15 cellular contexts compared by ENCODE assay signal in genomic region chr13:73303858-73304257, GRCh38.
DNase-seq lines count a peak whose midpoint lies in the region; ATAC-seq and TF ChIP-seq lines count a peak whose summit lies in the region.
"Had no signal": no experiment of that assay in that cellular context is flagged by ENCODE, and none has a peak within 500 bp of the region (broad histone marks: within the 10 kb centered on the region; RNA-seq: fewer than 3 reads in every experiment).

No MANE protein-coding gene starts in this region.

- WGBS in endodermal cell (ENCODE audit: insufficient coverage in 1 of 2, insufficient read length in 1 of 2), 2 experiments = 62 to 65% methylated on average over 5 to 6 of the region's 6 CpGs

- peaks cover 2% of the 10 kb centered on the region for H3K27me3 Mint-ChIP-seq in activated CD8-positive, alpha-beta T cell treated with anti-CD3 and anti-CD28 coated beads for 36 hours
- peaks cover 3% of the 10 kb centered on the region for H3K27me3 Mint-ChIP-seq in activated CD8-positive, alpha-beta T cell treated with anti-CD3 and anti-CD28 coated beads, Interleukin-2, amount 10 ng/mL, durations not matched to agents 7 days and 5 days (ENCODE audit: low read depth)
- no peaks in the 10 kb centered on the region for H3K27me3 Mint-ChIP-seq in endodermal cell (ENCODE audit: insufficient read depth)

- TF ChIP-seq CTCF in activated CD8-positive, alpha-beta T cell treated with anti-CD3 and anti-CD28 coated beads for 36 hours (IDR thresholded peaks at IDR 0.05) = no peak
- TF ChIP-seq CTCF in PC-3 (conservative IDR thresholded peaks at IDR 0.05; ENCODE audit: low read depth, low read length) = no peak
- no peak for TF ChIP-seq CTCF in endodermal cell (conservative IDR thresholded peaks at IDR 0.05)

- H3K27ac ChIP-seq in PC-3 (ENCODE audit: low read length) (peak overlapping the region; percentile 84), endodermal cell (ENCODE audit: low read depth, low read length) (no peak overlapping the region)
- H3K27ac ChIP-seq: hepatocyte, parathyroid adenoma, tibial artery had no signal

- BruUV-seq in PC-3 (replicated peaks; lab: Mats Ljungman, UMichigan) = no TSS peak

- no peak overlapping the region for H3K27ac Mint-ChIP-seq in activated CD8-positive, alpha-beta T cell treated with anti-CD3 and anti-CD28 coated beads for 36 hours
- no peak overlapping the region for H3K27ac Mint-ChIP-seq in activated CD8-positive, alpha-beta T cell treated with anti-CD3 and anti-CD28 coated beads, Interleukin-2, amount 10 ng/mL, durations not matched to agents 7 days and 5 days
- H3K27ac Mint-ChIP-seq in endodermal cell = no peak overlapping the region

- no peaks in the 10 kb centered on the region for H3K36me3 Mint-ChIP-seq in activated CD8-positive, alpha-beta T cell treated with anti-CD3 and anti-CD28 coated beads for 36 hours (ENCODE audit: low read depth)
- no peaks in the 10 kb centered on the region for H3K36me3 Mint-ChIP-seq in activated CD8-positive, alpha-beta T cell treated with anti-CD3 and anti-CD28 coated beads, Interleukin-2, amount 10 ng/mL, durations not matched to agents 7 days and 5 days (ENCODE audit: low read depth)
- no peaks in the 10 kb centered on the region for H3K36me3 Mint-ChIP-seq in endodermal cell (ENCODE audit: low read depth)

- no peaks in the 10 kb centered on the region for H3K27me3 ChIP-seq in PC-3 (ENCODE audit: low read length)
- no peaks in the 10 kb centered on the region for H3K27me3 ChIP-seq in endodermal cell (ENCODE audit: control insufficient read depth, insufficient read depth, low read length, poor library complexity, severe bottlenecking)
- H3K27me3 ChIP-seq: hepatocyte, tibial artery had no signal

- H3K4me2 ChIP-seq in PC-3 (ENCODE audit: low read length) = peak overlapping the region; percentile 53
- H3K4me2 ChIP-seq: hepatocyte had no signal

- H3K4me3 ChIP-seq in PC-3 (ENCODE audit: low read length) (no peak overlapping the region), endodermal cell (ENCODE audit: low read length) (no peak overlapping the region)
- H3K4me3 ChIP-seq: hepatocyte, tibial artery had no signal

- POLR2A ChIA-PET in activated CD8-positive, alpha-beta T cell treated with anti-CD3 and anti-CD28 coated beads for 36 hours (lab: Charles Lee) = no interaction called here
- POLR2A ChIA-PET in activated CD8-positive, alpha-beta T cell treated with anti-CD3 and anti-CD28 coated beads, Interleukin-2, amount 10 ng/mL, durations not matched to agents 7 days and 5 days (lab: Charles Lee) = no interaction called here
- POLR2A ChIA-PET in PC-3 (lab: Charles Lee; ENCODE audit: unreplicated experiment) = interaction anchor here (0.6 to 1.0 kb wide), 4 partner anchors 10 to 109 kb away, joined by 3 to 7 read pairs (median 6); no protein-coding TSS in a partner anchor

- H3K9me3 ChIP-seq in PC-3 (ENCODE audit: low read length) = no peaks in the 10 kb centered on the region
- no peaks in the 10 kb centered on the region for H3K9me3 ChIP-seq in endodermal cell (ENCODE audit: control insufficient read depth, low read length)
- H3K9me3 ChIP-seq: tibial artery had no signal

- peak overlapping the region; percentile 62 for H2AFZ ChIP-seq in PC-3 (ENCODE audit: low read length)
- H2AFZ ChIP-seq: hepatocyte, parathyroid adenoma had no signal

- H3K4me1 ChIP-seq in PC-3 (ENCODE audit: insufficient read depth, low read length) = peaks cover 26% of the 10 kb centered on the region
- no peaks in the 10 kb centered on the region for H3K4me1 ChIP-seq in endodermal cell (ENCODE audit: control insufficient read depth, insufficient read depth, low read length)
- H3K4me1 ChIP-seq: parathyroid adenoma, tibial artery had no signal

- peak; percentile 82 for ATAC-seq in activated CD8-positive, alpha-beta T cell treated with anti-CD3 and anti-CD28 coated beads for 36 hours
- ATAC-seq in activated CD8-positive, alpha-beta T cell treated with anti-CD3 and anti-CD28 coated beads, Interleukin-2, amount 10 ng/mL, durations not matched to agents 7 days and 5 days = no peak
- peak; percentile 78 for ATAC-seq in PC-3

- no peaks in the 10 kb centered on the region for H3K9me3 Mint-ChIP-seq in activated CD8-positive, alpha-beta T cell treated with anti-CD3 and anti-CD28 coated beads for 36 hours
- H3K9me3 Mint-ChIP-seq in activated CD8-positive, alpha-beta T cell treated with anti-CD3 and anti-CD28 coated beads, Interleukin-2, amount 10 ng/mL, durations not matched to agents 7 days and 5 days (ENCODE audit: insufficient read depth) = no peaks in the 10 kb centered on the region
- peaks cover 5% of the 10 kb centered on the region for H3K9me3 Mint-ChIP-seq in endodermal cell

- no peaks in the 10 kb centered on the region for H3K36me3 ChIP-seq in PC-3 (ENCODE audit: low read depth, low read length)
- no peaks in the 10 kb centered on the region for H3K36me3 ChIP-seq in endodermal cell (ENCODE audit: control insufficient read depth, insufficient read depth, low read length)
- H3K36me3 ChIP-seq: tibial artery had no signal

- H3K4me1 Mint-ChIP-seq in activated CD8-positive, alpha-beta T cell treated with anti-CD3 and anti-CD28 coated beads for 36 hours (ENCODE audit: low read depth) = peaks cover 2% of the 10 kb centered on the region
- H3K4me1 Mint-ChIP-seq in activated CD8-positive, alpha-beta T cell treated with anti-CD3 and anti-CD28 coated beads, Interleukin-2, amount 10 ng/mL, durations not matched to agents 7 days and 5 days (ENCODE audit: low read depth) = peaks cover 5% of the 10 kb centered on the region
- H3K4me1 Mint-ChIP-seq in endodermal cell = peaks cover 5% of the 10 kb centered on the region

- intact Hi-C loops in activated CD8-positive, alpha-beta T cell treated with anti-CD3 and anti-CD28 coated beads for 36 hours (cut with micrococcal nuclease) = no loop called here
- intact Hi-C loops in PC-3 (cut with micrococcal nuclease) = no loop called here

- peak; percentile 44 for DNase-seq in activated CD8-positive, alpha-beta T cell treated with anti-CD3 and anti-CD28 coated beads for 36 hours
- DNase-seq in activated CD8-positive, alpha-beta T cell treated with anti-CD3 and anti-CD28 coated beads, Interleukin-2, amount 10 ng/mL, durations not matched to agents 7 days and 5 days = no peak
- peak; percentile 82 for DNase-seq in PC-3
- peak; percentile 53 for DNase-seq in endodermal cell
- peak; percentile 0 for DNase-seq in stimulated activated CD4-positive, alpha-beta T cell treated with anti-CD3 and anti-CD28 coated beads, Interleukin-2, amount 100 ng/mL, for 4 hours (ENCODE audit: low read depth)
- no peak for DNase-seq in GM19240 (ENCODE audit: insufficient read length, low spot score)
- no peak for DNase-seq in NCI-H526 (lab: John Stamatoyannopoulos, UW)
- DNase-seq in NCI-H748 (lab: John Stamatoyannopoulos, UW; ENCODE audit: unreplicated experiment) = no peak
- DNase-seq: aorta, DMS79, NCI-H1092 treated with DMSO at 0.1 percent for 48 hours, NCI-H524, tibial artery had no signal

- no peak overlapping the region for H3K4me3 Mint-ChIP-seq in activated CD8-positive, alpha-beta T cell treated with anti-CD3 and anti-CD28 coated beads for 36 hours
- H3K4me3 Mint-ChIP-seq in activated CD8-positive, alpha-beta T cell treated with anti-CD3 and anti-CD28 coated beads, Interleukin-2, amount 10 ng/mL, durations not matched to agents 7 days and 5 days = no peak overlapping the region
- H3K4me3 Mint-ChIP-seq in endodermal cell = no peak overlapping the region

- H4K20me1 ChIP-seq in PC-3 (ENCODE audit: low read length) = no peaks in the 10 kb centered on the region

- no peaks in the 10 kb centered on the region for H3F3A ChIP-seq in PC-3 (ENCODE audit: low read length, unreplicated experiment)

- H3K9ac ChIP-seq in PC-3 (ENCODE audit: low read length) (peak overlapping the region; percentile 56), endodermal cell (ENCODE audit: extremely low read depth, low read length, poor library complexity, severe bottlenecking) (no peak overlapping the region)
- H3K9ac ChIP-seq: parathyroid adenoma had no signal

- no peaks in the 10 kb centered on the region for H3K9me2 ChIP-seq in PC-3 (replicated peaks; ENCODE audit: low read length)

- H3K79me2 ChIP-seq in PC-3 (ENCODE audit: low read length) = no peaks in the 10 kb centered on the region
- H3K79me2 ChIP-seq: hepatocyte, parathyroid adenoma had no signal

- CTCF ChIA-PET in activated CD8-positive, alpha-beta T cell treated with anti-CD3 and anti-CD28 coated beads for 36 hours (lab: Charles Lee) = no interaction called here
- CTCF ChIA-PET in activated CD8-positive, alpha-beta T cell treated with anti-CD3 and anti-CD28 coated beads, Interleukin-2, amount 10 ng/mL, durations not matched to agents 7 days and 5 days (lab: Charles Lee) = no interaction called here
- CTCF ChIA-PET in PC-3 (lab: Charles Lee) = interaction anchor here (0.6 kb wide), 1 partner anchor 109 kb away, joined by 5 read pairs; no protein-coding TSS in a partner anchor

Comparison
In these comparisons a context has a peak if more than half of its experiments do, and no peak if none do; other contexts are left out.
1. DNase-seq: peak in activated CD8-positive, alpha-beta T cell treated with anti-CD3 and anti-CD28 coated beads for 36 hours (single experiment), PC-3 (single experiment), endodermal cell (single experiment) and stimulated activated CD4-positive, alpha-beta T cell treated with anti-CD3 and anti-CD28 coated beads, Interleukin-2, amount 100 ng/mL, for 4 hours (single experiment); none in activated CD8-positive, alpha-beta T cell treated with anti-CD3 and anti-CD28 coated beads, Interleukin-2, amount 10 ng/mL, durations not matched to agents 7 days and 5 days (single experiment), GM19240 (single experiment), NCI-H526 (0 of 2) and NCI-H748 (single experiment).